In the genomic region with DNA sequence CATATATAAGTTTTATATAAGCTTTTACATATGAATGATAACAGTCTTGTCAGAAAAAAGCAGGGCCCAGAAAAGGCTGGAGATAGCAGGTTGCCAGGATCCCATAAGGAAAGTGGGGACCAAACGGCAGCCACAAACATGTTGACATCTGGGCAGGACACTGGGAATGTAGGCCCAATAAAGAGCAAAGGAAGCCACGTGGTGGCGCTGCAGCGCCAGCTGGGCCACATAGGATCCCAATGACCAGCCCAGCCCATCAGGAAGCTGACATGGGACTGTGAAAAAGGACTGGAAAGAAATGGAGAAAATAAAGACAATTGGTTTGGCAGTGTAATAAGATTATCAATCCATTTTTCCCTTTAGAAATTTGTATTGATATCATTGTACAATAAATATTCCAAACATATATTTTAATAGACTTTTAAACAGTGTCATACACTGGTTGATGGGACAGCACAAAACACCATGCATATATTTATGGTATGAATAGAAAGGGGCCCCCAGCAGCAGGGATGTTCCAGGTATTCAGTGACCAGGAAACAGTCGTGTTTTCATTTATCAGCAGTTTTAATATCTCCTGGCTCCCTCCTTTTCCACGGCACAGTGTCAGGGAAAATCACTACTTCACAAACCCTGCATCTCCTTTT, we compare ENCODE assay signal across 8 cellular contexts.
DNase-seq lines count a peak whose midpoint lies in the region; ATAC-seq and TF ChIP-seq lines count a peak whose summit lies in the region.

No MANE protein-coding gene starts in this region.

- no peaks in the 10 kb centered on the region for H3K36me3 Mint-ChIP-seq in CD8-positive, alpha-beta T cell

- no peak overlapping the region for H3K4me3 ChIP-seq in dorsolateral prefrontal cortex
- H3K4me3 ChIP-seq in lower lobe of right lung = no peak overlapping the region
- no peak overlapping the region for H3K4me3 ChIP-seq in CD8-positive, alpha-beta T cell (ENCODE audit: low read depth, low read length)

- intact Hi-C loops in dorsolateral prefrontal cortex (cut with DNase I) = loop anchor here in 1 of 2 donors (5.0 to 10.0 kb wide), 2 partner anchors 320 to 482 kb away; no protein-coding TSS in a partner anchor
- intact Hi-C loops in lower lobe of right lung (cut with DNase I) = loop anchor here (10.0 kb wide), 1 partner anchor 322 kb away; no protein-coding TSS in a partner anchor
- intact Hi-C loops in CD8-positive, alpha-beta T cell (cut with DNase I, micrococcal nuclease) = no loop called here

- peaks cover 0 to 6% (median 0%) of the 10 kb centered on the region in 45 donors for H3K27me3 ChIP-seq in dorsolateral prefrontal cortex
- H3K27me3 ChIP-seq in lower lobe of right lung (ENCODE audit: low read depth) = no peaks in the 10 kb centered on the region
- no peaks in the 10 kb centered on the region for H3K27me3 ChIP-seq in CD8-positive, alpha-beta T cell (ENCODE audit: insufficient read depth, low read length)

- H3K27me3 Mint-ChIP-seq in CD8-positive, alpha-beta T cell (ENCODE audit: low read depth) = no peaks in the 10 kb centered on the region

- DNase-seq in ACHN (peak; percentile 70), HuH-7 (ENCODE audit: low spot score) (peak; percentile 50), OCI-M1 (lab: John Stamatoyannopoulos, UW) (peak; percentile 79), dorsolateral prefrontal cortex (peak in 9 of 10 donors; percentile 14 to 72 (median 53)), lower lobe of right lung (peak; percentile 81), cerebellum (ENCODE audit: low spot score) (no peak)
- no peak for DNase-seq in CD8-positive, alpha-beta T cell

- H3K27ac Mint-ChIP-seq in CD8-positive, alpha-beta T cell = no peak overlapping the region

- TF ChIP-seq CTCF in GM12873 (IDR thresholded peaks at IDR 0.05; ENCODE audit: insufficient read depth, low read depth, low read length, missing control alignments) = peak; percentile 68
- TF ChIP-seq CTCF in dorsolateral prefrontal cortex (IDR thresholded peaks at IDR 0.05 in 54 of 56, conservative IDR thresholded peaks at IDR 0.05 in 2 of 56; ENCODE audit: low read depth in 1 of 56, partially characterized antibody in 56 of 56) = peak in 54 of 56 donors; percentile 16 to 76 (median 52)
- peak; percentile 63 for TF ChIP-seq CTCF in lower lobe of right lung (IDR thresholded peaks at IDR 0.05)
- no peak for TF ChIP-seq CTCF in CD8-positive, alpha-beta T cell (IDR thresholded peaks at IDR 0.05)

- in situ Hi-C loops in ACHN (cut with HindIII; ENCODE audit: low pct_ligation_motif_present, low pct_unique_long_range_greater_than_20kb, low sequenced_read_pairs) = loop anchor here (25.0 kb wide), 1 partner anchor 330 kb away; no protein-coding TSS in a partner anchor

- ATAC-seq in lower lobe of right lung = peak; percentile 85 to 93
- no peak for ATAC-seq in CD8-positive, alpha-beta T cell

- POLR2A ChIA-PET in CD8-positive, alpha-beta T cell (lab: Charles Lee) = no interaction called here

- no peaks in the 10 kb centered on the region for H3K4me1 Mint-ChIP-seq in CD8-positive, alpha-beta T cell (ENCODE audit: low read depth)

- H3K9me3 ChIP-seq in lower lobe of right lung = no peaks in the 10 kb centered on the region
- no peaks in the 10 kb centered on the region for H3K9me3 ChIP-seq in CD8-positive, alpha-beta T cell (ENCODE audit: low read length)

- H3K27ac ChIP-seq in dorsolateral prefrontal cortex (no peak overlapping the region), lower lobe of right lung (no peak overlapping the region)
- H3K27ac ChIP-seq in CD8-positive, alpha-beta T cell (ENCODE audit: low read depth, low read length) = no peak overlapping the region

- no peaks in the 10 kb centered on the region for H3K36me3 ChIP-seq in lower lobe of right lung
- no peaks in the 10 kb centered on the region for H3K36me3 ChIP-seq in CD8-positive, alpha-beta T cell (ENCODE audit: insufficient read depth, low read length)

- CTCF ChIA-PET in CD8-positive, alpha-beta T cell (lab: Charles Lee) = interaction anchor here (0.7 kb wide), 1 partner anchor 529 kb away, joined by 3 read pairs; no protein-coding TSS in a partner anchor

- H3K4me1 ChIP-seq in lower lobe of right lung = no peaks in the 10 kb centered on the region
- no peaks in the 10 kb centered on the region for H3K4me1 ChIP-seq in CD8-positive, alpha-beta T cell (ENCODE audit: insufficient read depth, low read length)

- no peaks in the 10 kb centered on the region for H3K9me3 Mint-ChIP-seq in CD8-positive, alpha-beta T cell

- H3K4me3 Mint-ChIP-seq in CD8-positive, alpha-beta T cell = no peak overlapping the region

Comparison
In these comparisons a context has a peak if more than half of its experiments do, and no peak if none do; other contexts are left out.
1. DNase-seq: peak in ACHN (single experiment), HuH-7 (single experiment), OCI-M1 (single experiment), dorsolateral prefrontal cortex (9 of 10) and lower lobe of right lung (single experiment); none in cerebellum (single experiment) and CD8-positive, alpha-beta T cell (0 of 7).